Comparison of ENCODE assay signal across 26 cellular contexts in the genomic region with DNA sequence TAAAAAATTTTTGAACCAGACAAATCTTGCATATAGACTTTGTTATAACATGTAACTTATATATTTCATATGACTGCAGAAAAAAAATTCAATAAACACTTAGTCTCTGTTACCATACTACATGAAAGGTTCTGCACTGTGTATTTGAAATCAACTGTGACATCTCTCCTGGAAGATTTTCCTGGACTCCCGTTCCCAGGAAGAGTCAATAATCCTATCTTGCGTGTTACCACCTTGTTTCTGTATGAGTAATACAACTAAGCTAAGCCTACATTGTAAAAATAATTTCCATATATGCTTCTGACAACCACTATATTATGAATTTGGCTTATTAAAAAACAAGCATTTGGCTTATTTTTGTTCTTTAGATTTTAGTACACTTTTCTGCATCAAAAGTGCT.
"Had no signal": no experiment of that assay in that cellular context is flagged by ENCODE, and none has a peak within 500 bp of the region (broad histone marks: within the 10 kb centered on the region; RNA-seq: fewer than 3 reads in every experiment).

No MANE protein-coding gene starts in this region.

- H3K27me3 ChIP-seq: MG63, SJCRH30 had no signal

- ATAC-seq: HepG2, Panc1, Right ventricle myocardium inferior had no signal

- H3K4me1 ChIP-seq: SJCRH30 had no signal

- H3K4me3 ChIP-seq: MG63, SJCRH30, SK-N-MC had no signal

- H3K36me3 ChIP-seq: MG63, SJCRH30 had no signal

- DNase-seq: IMR-90, Karpas-422, KG1, MG63, NCI-H1092, NCI-H1105 treated with DMSO at 0.1 percent for 48 hours, NCI-H1417 treated with DMSO at 0.1 percent for 48 hours, NCI-H146, NCI-H1694 treated with DMSO at 0.1 percent for 48 hours, NCI-H2029, NCI-H2081 treated with DMSO at 0.1 percent for 48 hours, NCI-H2171, NCI-H226, NCI-H446, NCI-H510A, NCI-H524 treated with DMSO at 0.1 percent for 48 hours, NCI-H69, NCI-H774, SHP77 treated with DMSO at 0.1 percent for 48 hours, SJCRH30, T-helper 1 cell had no signal

- H3K9me3 ChIP-seq: MG63, SJCRH30 had no signal

- H3K27ac ChIP-seq: RWPE1, SJCRH30, SK-N-MC had no signal
